8 cellular contexts compared by ENCODE assay signal in the genomic region with DNA sequence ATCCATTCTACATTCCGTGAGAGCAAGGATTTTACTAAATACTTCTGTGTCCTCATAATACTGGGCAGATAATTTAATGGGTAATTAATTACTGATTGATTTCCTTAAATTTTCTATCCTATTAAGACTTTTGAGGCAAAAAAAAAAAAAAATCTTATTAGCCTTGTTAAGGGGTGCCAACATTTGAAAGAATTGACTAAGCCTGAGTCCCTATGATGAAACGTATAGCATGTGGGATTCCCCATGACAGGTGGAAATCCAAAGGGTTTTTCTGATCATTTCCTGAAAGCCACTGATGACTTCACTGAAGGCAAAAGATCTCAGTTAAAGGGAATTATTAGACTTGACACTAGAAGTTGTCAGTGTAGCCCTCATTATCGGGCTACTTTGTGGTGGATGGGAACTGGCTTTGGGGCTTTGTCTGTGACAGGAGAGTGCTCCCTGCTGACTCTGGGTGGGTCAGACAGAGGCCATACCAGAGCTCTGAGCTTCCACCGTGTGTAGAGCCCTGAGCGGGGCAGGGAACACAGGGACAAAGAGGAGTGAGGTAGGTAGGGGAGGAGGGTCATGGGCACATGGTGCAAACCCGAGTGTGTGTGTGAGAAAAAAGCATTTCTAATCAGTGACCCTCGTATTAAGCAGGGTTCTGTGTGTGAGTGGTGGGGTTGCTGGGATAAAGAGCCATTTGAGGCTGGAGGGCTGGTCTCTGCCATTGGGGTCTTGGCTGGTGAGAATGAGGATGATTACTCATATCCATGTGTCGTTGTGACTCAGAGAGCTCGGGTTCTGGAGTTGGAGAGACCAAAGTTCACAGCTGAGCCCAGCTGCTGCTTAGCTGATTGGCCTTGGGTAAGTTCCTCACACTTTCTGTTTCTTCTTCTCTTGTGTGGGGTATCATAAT.
DNase-seq lines count a peak whose midpoint lies in the region; ATAC-seq, FAIRE-seq and TF ChIP-seq lines count a peak whose summit lies in the region.

No MANE protein-coding gene starts in this region.

- WGBS in psoas muscle, 3 donors = 67 to 72% (median 70%) methylated on average over 9 of the region's 9 CpGs

- TF ChIP-seq CTCF in foreskin keratinocyte (conservative IDR thresholded peaks at IDR 0.05) (no peak), psoas muscle (IDR thresholded peaks at IDR 0.05) (no peak)

- H3K4me3 ChIP-seq in psoas muscle = no peak overlapping the region

- DNase-seq in GM12892 (ENCODE audit: insufficient read length) = peak; percentile 57
- no peak for DNase-seq in foreskin keratinocyte
- DNase-seq in middle frontal gyrus (ENCODE audit: extremely low spot score, low spot score) = no peak
- DNase-seq in NCI-H128 (lab: John Stamatoyannopoulos, UW; ENCODE audit: unreplicated experiment) = no peak
- no peak for DNase-seq in psoas muscle
- no peak for DNase-seq in DMS153 treated with DMSO at 0.1 percent for 48 hours (lab: John Stamatoyannopoulos, UW; ENCODE audit: unreplicated experiment)

- no peak for FAIRE-seq in GM12892 (lab: Jason Lieb, UNC)

- no peaks in the 10 kb centered on the region for H3K4me1 ChIP-seq in foreskin keratinocyte
- H3K4me1 ChIP-seq in psoas muscle = no peaks in the 10 kb centered on the region

- no peaks in the 10 kb centered on the region for H3K36me3 ChIP-seq in psoas muscle (ENCODE audit: insufficient read depth in 1 of 2, low read depth in 1 of 2)

- H3K9me3 ChIP-seq in psoas muscle = no peaks in the 10 kb centered on the region

- H3K27me3 ChIP-seq in foreskin keratinocyte (peaks cover 4% of the 10 kb centered on the region), psoas muscle (ENCODE audit: insufficient read depth in 3 of 3, low read length in 2 of 3) (peaks cover 0 to 4% (median 4%) of the 10 kb centered on the region in 3 donors)

- TF ChIP-seq POLR2A in GM12892 (IDR thresholded peaks at IDR 0.05; ENCODE audit: low read depth, low read length) = peak; percentile 48

- intact Hi-C loops in psoas muscle (cut with DNase I) = no loop called here

- no peak overlapping the region for H3K27ac ChIP-seq in foreskin keratinocyte
- no peak overlapping the region for H3K27ac ChIP-seq in psoas muscle

- ATAC-seq in GM21423 (IDR thresholded peaks at IDR 0.05; ENCODE audit: unreplicated experiment) (peak; percentile 86), HG03565 (IDR thresholded peaks at IDR 0.05; ENCODE audit: unreplicated experiment) (peak; percentile 75), foreskin keratinocyte (peak; percentile 22), psoas muscle (no peak)

Comparison
In these comparisons a context has a peak if more than half of its experiments do, and no peak if none do; other contexts are left out.
1. ATAC-seq: peak in GM21423 (single experiment), HG03565 (single experiment) and foreskin keratinocyte (single experiment); none in psoas muscle (0 of 4).